Comparison of ENCODE assay signal across 1 cellular context in genomic region chr3:132722165-132723023, GRCh38.
TF ChIP-seq lines count a peak whose summit lies in the region.

A gene with protein sequence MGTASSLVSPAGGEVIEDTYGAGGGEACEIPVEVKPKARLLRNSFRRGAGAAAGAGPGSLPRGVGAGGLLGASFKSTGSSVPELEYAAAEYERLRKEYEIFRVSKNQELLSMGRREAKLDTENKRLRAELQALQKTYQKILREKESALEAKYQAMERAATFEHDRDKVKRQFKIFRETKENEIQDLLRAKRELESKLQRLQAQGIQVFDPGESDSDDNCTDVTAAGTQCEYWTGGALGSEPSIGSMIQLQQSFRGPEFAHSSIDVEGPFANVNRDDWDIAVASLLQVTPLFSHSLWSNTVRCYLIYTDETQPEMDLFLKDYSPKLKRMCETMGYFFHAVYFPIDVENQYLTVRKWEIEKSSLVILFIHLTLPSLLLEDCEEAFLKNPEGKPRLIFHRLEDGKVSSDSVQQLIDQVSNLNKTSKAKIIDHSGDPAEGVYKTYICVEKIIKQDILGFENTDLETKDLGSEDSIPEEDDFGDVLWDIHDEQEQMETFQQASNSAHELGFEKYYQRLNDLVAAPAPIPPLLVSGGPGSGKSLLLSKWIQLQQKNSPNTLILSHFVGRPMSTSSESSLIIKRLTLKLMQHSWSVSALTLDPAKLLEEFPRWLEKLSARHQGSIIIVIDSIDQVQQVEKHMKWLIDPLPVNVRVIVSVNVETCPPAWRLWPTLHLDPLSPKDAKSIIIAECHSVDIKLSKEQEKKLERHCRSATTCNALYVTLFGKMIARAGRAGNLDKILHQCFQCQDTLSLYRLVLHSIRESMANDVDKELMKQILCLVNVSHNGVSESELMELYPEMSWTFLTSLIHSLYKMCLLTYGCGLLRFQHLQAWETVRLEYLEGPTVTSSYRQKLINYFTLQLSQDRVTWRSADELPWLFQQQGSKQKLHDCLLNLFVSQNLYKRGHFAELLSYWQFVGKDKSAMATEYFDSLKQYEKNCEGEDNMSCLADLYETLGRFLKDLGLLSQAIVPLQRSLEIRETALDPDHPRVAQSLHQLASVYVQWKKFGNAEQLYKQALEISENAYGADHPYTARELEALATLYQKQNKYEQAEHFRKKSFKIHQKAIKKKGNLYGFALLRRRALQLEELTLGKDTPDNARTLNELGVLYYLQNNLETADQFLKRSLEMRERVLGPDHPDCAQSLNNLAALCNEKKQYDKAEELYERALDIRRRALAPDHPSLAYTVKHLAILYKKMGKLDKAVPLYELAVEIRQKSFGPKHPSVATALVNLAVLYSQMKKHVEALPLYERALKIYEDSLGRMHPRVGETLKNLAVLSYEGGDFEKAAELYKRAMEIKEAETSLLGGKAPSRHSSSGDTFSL (N-terminal part only) (minus strand): TSS chr3:132722409. CDS start chr3:132722355, 54 bp downstream.

TF ChIP-seq in HepG2, 621 proteins besides CTCF, POLR2A, EP300 and RAD21 (continued from another document and continues in another):
- TF ChIP-seq, protein P1, sequence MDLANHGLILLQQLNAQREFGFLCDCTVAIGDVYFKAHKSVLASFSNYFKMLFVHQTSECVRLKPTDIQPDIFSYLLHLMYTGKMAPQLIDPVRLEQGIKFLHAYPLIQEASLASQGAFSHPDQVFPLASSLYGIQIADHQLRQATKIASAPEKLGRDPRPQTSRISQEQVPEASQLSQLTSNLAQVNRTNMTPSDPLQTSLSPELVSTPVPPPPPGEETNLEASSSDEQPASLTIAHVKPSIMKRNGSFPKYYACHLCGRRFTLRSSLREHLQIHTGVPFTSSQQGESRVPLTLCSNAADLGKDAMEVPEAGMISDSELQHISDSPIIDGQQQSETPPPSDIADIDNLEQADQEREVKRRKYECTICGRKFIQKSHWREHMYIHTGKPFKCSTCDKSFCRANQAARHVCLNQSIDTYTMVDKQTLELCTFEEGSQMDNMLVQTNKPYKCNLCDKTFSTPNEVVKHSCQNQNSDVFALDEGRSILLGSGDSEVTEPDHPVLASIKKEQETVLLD (CRISPR knock-in tag; IDR thresholded peaks at IDR 0.05; ENCODE audit: low read depth): peak; percentile 99
- TF ChIP-seq ZNF720 (CRISPR knock-in tag; IDR thresholded peaks at IDR 0.05) (no peak), PHF8 (CRISPR knock-in tag; IDR thresholded peaks at IDR 0.05) (peak; percentile 92), HMGXB4 (CRISPR knock-in tag; IDR thresholded peaks at IDR 0.05; ENCODE audit: borderline replicate concordance in 1 of 2, low read depth in 1 of 2) (0 out of 4 replicates have a peak, but pooled peaks have one; percentile 35 to 38), GATAD1 (CRISPR knock-in tag; IDR thresholded peaks at IDR 0.05) (peak; percentile 28; the same call in 1 of the 2 replicates), EEA1 (CRISPR knock-in tag; IDR thresholded peaks at IDR 0.05; ENCODE audit: borderline replicate concordance) (peak; percentile 14; the same call in 1 of the 2 replicates), SRY (CRISPR knock-in tag; IDR thresholded peaks at IDR 0.05) (peak; percentile 69; the same call in 1 of the 2 replicates), ZNF331 (CRISPR knock-in tag; IDR thresholded peaks at IDR 0.05) (peak; percentile 60; the same call in 1 of the 2 replicates), NR0B2 (CRISPR knock-in tag; IDR thresholded peaks at IDR 0.05) (no peak), SOX6 (IDR thresholded peaks at IDR 0.05) (no peak), SOX6 (CRISPR knock-in tag; IDR thresholded peaks at IDR 0.05) (peak; percentile 27; the same call in 1 of the 2 replicates), GLMP (CRISPR knock-in tag; IDR thresholded peaks at IDR 0.05; ENCODE audit: borderline replicate concordance) (no peak), ZNF33B (CRISPR knock-in tag; IDR thresholded peaks at IDR 0.05) (no peak), NFYC (CRISPR knock-in tag; IDR thresholded peaks at IDR 0.05) (no peak), ZNF292 (CRISPR knock-in tag; IDR thresholded peaks at IDR 0.05; ENCODE audit: borderline replicate concordance, low read depth) (no peak), KLF9 (CRISPR knock-in tag; IDR thresholded peaks at IDR 0.05; ENCODE audit: low read depth) (no peak), KDM2A (CRISPR knock-in tag; IDR thresholded peaks at IDR 0.05; ENCODE audit: borderline replicate concordance, low read depth) (peak; percentile 59; the same call in 1 of the 2 replicates), ZNF615 (CRISPR knock-in tag; IDR thresholded peaks at IDR 0.05; ENCODE audit: borderline replicate concordance) (no peak), ZNF280B (CRISPR knock-in tag; IDR thresholded peaks at IDR 0.05; ENCODE audit: borderline replicate concordance) (peak; percentile 63; the same call in 1 of the 2 replicates), ZNF550 (CRISPR knock-in tag; IDR thresholded peaks at IDR 0.05; ENCODE audit: borderline replicate concordance) (no peak), JUNB (CRISPR knock-in tag; IDR thresholded peaks at IDR 0.05; ENCODE audit: borderline replicate concordance) (0 out of 2 replicates have a peak, but pooled peaks have one; percentile 22)
- TF ChIP-seq, protein P2, sequence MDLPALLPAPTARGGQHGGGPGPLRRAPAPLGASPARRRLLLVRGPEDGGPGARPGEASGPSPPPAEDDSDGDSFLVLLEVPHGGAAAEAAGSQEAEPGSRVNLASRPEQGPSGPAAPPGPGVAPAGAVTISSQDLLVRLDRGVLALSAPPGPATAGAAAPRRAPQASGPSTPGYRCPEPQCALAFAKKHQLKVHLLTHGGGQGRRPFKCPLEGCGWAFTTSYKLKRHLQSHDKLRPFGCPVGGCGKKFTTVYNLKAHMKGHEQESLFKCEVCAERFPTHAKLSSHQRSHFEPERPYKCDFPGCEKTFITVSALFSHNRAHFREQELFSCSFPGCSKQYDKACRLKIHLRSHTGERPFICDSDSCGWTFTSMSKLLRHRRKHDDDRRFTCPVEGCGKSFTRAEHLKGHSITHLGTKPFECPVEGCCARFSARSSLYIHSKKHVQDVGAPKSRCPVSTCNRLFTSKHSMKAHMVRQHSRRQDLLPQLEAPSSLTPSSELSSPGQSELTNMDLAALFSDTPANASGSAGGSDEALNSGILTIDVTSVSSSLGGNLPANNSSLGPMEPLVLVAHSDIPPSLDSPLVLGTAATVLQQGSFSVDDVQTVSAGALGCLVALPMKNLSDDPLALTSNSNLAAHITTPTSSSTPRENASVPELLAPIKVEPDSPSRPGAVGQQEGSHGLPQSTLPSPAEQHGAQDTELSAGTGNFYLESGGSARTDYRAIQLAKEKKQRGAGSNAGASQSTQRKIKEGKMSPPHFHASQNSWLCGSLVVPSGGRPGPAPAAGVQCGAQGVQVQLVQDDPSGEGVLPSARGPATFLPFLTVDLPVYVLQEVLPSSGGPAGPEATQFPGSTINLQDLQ (CRISPR knock-in tag; IDR thresholded peaks at IDR 0.05): 0 out of 2 replicates have a peak, but pooled peaks have one; percentile 27
- TF ChIP-seq, protein P3, sequence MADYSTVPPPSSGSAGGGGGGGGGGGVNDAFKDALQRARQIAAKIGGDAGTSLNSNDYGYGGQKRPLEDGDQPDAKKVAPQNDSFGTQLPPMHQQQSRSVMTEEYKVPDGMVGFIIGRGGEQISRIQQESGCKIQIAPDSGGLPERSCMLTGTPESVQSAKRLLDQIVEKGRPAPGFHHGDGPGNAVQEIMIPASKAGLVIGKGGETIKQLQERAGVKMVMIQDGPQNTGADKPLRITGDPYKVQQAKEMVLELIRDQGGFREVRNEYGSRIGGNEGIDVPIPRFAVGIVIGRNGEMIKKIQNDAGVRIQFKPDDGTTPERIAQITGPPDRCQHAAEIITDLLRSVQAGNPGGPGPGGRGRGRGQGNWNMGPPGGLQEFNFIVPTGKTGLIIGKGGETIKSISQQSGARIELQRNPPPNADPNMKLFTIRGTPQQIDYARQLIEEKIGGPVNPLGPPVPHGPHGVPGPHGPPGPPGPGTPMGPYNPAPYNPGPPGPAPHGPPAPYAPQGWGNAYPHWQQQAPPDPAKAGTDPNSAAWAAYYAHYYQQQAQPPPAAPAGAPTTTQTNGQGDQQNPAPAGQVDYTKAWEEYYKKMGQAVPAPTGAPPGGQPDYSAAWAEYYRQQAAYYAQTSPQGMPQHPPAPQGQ (CRISPR knock-in tag; IDR thresholded peaks at IDR 0.05; ENCODE audit: borderline replicate concordance): no peak
- TF ChIP-seq, protein P4, sequence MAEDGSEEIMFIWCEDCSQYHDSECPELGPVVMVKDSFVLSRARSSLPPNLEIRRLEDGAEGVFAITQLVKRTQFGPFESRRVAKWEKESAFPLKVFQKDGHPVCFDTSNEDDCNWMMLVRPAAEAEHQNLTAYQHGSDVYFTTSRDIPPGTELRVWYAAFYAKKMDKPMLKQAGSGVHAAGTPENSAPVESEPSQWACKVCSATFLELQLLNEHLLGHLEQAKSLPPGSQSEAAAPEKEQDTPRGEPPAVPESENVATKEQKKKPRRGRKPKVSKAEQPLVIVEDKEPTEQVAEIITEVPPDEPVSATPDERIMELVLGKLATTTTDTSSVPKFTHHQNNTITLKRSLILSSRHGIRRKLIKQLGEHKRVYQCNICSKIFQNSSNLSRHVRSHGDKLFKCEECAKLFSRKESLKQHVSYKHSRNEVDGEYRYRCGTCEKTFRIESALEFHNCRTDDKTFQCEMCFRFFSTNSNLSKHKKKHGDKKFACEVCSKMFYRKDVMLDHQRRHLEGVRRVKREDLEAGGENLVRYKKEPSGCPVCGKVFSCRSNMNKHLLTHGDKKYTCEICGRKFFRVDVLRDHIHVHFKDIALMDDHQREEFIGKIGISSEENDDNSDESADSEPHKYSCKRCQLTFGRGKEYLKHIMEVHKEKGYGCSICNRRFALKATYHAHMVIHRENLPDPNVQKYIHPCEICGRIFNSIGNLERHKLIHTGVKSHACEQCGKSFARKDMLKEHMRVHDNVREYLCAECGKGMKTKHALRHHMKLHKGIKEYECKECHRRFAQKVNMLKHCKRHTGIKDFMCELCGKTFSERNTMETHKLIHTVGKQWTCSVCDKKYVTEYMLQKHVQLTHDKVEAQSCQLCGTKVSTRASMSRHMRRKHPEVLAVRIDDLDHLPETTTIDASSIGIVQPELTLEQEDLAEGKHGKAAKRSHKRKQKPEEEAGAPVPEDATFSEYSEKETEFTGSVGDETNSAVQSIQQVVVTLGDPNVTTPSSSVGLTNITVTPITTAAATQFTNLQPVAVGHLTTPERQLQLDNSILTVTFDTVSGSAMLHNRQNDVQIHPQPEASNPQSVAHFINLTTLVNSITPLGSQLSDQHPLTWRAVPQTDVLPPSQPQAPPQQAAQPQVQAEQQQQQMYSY (CRISPR knock-in tag; IDR thresholded peaks at IDR 0.05): 0 out of 2 replicates have a peak, but pooled peaks have one; percentile 49
- TF ChIP-seq, protein P5, sequence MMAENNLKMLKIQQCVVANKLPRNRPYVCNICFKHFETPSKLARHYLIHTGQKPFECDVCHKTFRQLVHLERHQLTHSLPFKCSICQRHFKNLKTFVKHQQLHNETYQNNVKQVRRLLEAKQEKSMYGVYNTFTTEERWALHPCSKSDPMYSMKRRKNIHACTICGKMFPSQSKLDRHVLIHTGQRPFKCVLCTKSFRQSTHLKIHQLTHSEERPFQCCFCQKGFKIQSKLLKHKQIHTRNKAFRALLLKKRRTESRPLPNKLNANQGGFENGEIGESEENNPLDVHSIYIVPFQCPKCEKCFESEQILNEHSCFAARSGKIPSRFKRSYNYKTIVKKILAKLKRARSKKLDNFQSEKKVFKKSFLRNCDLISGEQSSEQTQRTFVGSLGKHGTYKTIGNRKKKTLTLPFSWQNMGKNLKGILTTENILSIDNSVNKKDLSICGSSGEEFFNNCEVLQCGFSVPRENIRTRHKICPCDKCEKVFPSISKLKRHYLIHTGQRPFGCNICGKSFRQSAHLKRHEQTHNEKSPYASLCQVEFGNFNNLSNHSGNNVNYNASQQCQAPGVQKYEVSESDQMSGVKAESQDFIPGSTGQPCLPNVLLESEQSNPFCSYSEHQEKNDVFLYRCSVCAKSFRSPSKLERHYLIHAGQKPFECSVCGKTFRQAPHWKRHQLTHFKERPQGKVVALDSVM (CRISPR knock-in tag; IDR thresholded peaks at IDR 0.05): no peak
- TF ChIP-seq, protein P6, sequence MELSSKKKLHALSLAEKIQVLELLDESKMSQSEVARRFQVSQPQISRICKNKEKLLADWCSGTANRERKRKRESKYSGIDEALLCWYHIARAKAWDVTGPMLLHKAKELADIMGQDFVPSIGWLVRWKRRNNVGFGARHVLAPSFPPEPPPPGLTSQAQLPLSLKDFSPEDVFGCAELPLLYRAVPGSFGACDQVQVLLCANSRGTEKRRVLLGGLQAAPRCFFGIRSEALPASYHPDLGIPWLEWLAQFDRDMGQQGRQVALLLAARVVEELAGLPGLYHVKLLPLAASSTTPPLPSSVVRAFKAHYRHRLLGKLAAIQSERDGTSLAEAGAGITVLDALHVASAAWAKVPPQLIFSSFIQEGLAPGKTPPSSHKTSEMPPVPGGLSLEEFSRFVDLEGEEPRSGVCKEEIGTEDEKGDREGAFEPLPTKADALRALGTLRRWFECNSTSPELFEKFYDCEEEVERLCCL (CRISPR knock-in tag; IDR thresholded peaks at IDR 0.05; ENCODE audit: borderline replicate concordance): no peak
